ENCODE assay signal across 1 cellular context in the genomic region with DNA sequence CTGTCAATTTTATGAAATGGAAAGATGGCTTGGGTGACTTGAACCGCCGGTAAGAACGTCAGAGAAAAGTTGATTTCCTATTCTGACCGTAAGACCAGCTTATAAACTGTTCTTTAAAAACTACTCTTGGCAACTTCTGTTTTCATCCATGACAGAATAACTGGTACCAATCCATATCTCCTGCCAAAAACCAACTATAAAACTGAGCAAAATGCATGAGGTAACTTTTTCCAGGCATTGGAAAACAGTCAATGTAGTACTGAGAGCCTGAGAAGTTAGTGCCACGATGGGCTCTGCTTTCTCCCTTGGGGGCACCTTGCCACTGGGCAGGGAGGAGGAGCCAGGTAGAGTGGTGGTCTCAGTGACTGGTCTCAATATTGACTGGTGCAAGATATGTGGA.
TF ChIP-seq lines count a peak whose summit lies in the region.

No MANE protein-coding gene starts in this region.

TF ChIP-seq in IMR-90, 13 proteins besides CTCF, POLR2A, EP300 and RAD21:
- no peak for TF ChIP-seq MAFK (IDR thresholded peaks at IDR 0.05; ENCODE audit: low read depth, low read length)
- TF ChIP-seq, protein P1, sequence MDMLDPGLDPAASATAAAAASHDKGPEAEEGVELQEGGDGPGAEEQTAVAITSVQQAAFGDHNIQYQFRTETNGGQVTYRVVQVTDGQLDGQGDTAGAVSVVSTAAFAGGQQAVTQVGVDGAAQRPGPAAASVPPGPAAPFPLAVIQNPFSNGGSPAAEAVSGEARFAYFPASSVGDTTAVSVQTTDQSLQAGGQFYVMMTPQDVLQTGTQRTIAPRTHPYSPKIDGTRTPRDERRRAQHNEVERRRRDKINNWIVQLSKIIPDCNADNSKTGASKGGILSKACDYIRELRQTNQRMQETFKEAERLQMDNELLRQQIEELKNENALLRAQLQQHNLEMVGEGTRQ (IDR thresholded peaks at IDR 0.05; ENCODE audit: low read depth, low read length), result no peak
- TF ChIP-seq CEBPB (IDR thresholded peaks at IDR 0.05; ENCODE audit: low read depth, low read length), result no peak
- no peak for TF ChIP-seq RCOR1 (IDR thresholded peaks at IDR 0.05; ENCODE audit: insufficient replicate concordance, low read length)
- no peak for TF ChIP-seq NFE2L2 (IDR thresholded peaks at IDR 0.05; ENCODE audit: low read depth, low read length)
- TF ChIP-seq BHLHE40 (IDR thresholded peaks at IDR 0.05; ENCODE audit: low read depth, low read length), result no peak
- no peak for TF ChIP-seq SMC3 (IDR thresholded peaks at IDR 0.05; ENCODE audit: low read depth, low read length)
- no peak for TF ChIP-seq CHD1 (IDR thresholded peaks at IDR 0.05; ENCODE audit: low read depth, low read length)
- no peak for TF ChIP-seq RFX5 (IDR thresholded peaks at IDR 0.05; ENCODE audit: low read depth, low read length)
- TF ChIP-seq MXI1 (IDR thresholded peaks at IDR 0.05; ENCODE audit: borderline replicate concordance, low read depth, low read length), result no peak
- TF ChIP-seq MAZ (IDR thresholded peaks at IDR 0.05; ENCODE audit: borderline replicate concordance, low read depth, low read length), result no peak
- TF ChIP-seq, protein P2, sequence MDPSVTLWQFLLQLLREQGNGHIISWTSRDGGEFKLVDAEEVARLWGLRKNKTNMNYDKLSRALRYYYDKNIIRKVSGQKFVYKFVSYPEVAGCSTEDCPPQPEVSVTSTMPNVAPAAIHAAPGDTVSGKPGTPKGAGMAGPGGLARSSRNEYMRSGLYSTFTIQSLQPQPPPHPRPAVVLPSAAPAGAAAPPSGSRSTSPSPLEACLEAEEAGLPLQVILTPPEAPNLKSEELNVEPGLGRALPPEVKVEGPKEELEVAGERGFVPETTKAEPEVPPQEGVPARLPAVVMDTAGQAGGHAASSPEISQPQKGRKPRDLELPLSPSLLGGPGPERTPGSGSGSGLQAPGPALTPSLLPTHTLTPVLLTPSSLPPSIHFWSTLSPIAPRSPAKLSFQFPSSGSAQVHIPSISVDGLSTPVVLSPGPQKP (IDR thresholded peaks at IDR 0.05; ENCODE audit: borderline replicate concordance, low read depth, low read length), result no peak
- no peak for TF ChIP-seq FOS (IDR thresholded peaks at IDR 0.05; ENCODE audit: low read depth, low read length)
TF ChIP-seq in IMR-90: peak in this region for 0.
